ENCODE assay signal across 1 cellular context in the genomic region with DNA sequence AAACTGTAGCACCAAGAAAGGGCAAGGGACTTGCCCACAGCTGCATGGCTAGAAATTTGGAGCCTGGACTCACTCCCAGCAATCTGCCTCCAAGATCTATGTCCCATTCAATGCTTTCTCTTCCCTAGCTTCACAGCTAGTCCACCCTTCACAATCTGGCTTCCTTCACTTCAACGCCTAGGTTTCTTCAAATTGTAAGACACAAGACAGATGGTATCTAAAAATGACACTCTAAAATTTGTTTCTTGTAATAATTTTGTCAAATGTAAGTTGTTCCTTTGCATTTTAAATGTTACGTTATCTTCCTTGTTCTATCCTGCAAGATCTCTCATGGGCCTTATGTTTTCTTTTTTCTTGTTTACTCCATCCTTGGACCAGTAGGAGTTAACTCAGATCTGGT.
TF ChIP-seq lines count a peak whose summit lies in the region.

No MANE protein-coding gene starts in this region.

TF ChIP-seq in IMR-90, 13 proteins besides CTCF, POLR2A, EP300 and RAD21:
- TF ChIP-seq NFE2L2 (IDR thresholded peaks at IDR 0.05; ENCODE audit: low read depth, low read length) (no peak), MAFK (IDR thresholded peaks at IDR 0.05; ENCODE audit: low read depth, low read length) (no peak), BHLHE40 (IDR thresholded peaks at IDR 0.05; ENCODE audit: low read depth, low read length) (no peak), CHD1 (IDR thresholded peaks at IDR 0.05; ENCODE audit: low read depth, low read length) (no peak), RCOR1 (IDR thresholded peaks at IDR 0.05; ENCODE audit: insufficient replicate concordance, low read length) (no peak), MAZ (IDR thresholded peaks at IDR 0.05; ENCODE audit: borderline replicate concordance, low read depth, low read length) (no peak), FOS (IDR thresholded peaks at IDR 0.05; ENCODE audit: low read depth, low read length) (no peak), RFX5 (IDR thresholded peaks at IDR 0.05; ENCODE audit: low read depth, low read length) (no peak), CEBPB (IDR thresholded peaks at IDR 0.05; ENCODE audit: low read depth, low read length) (no peak), MXI1 (IDR thresholded peaks at IDR 0.05; ENCODE audit: borderline replicate concordance, low read depth, low read length) (no peak), SMC3 (IDR thresholded peaks at IDR 0.05; ENCODE audit: low read depth, low read length) (no peak)
- TF ChIP-seq, protein P1, sequence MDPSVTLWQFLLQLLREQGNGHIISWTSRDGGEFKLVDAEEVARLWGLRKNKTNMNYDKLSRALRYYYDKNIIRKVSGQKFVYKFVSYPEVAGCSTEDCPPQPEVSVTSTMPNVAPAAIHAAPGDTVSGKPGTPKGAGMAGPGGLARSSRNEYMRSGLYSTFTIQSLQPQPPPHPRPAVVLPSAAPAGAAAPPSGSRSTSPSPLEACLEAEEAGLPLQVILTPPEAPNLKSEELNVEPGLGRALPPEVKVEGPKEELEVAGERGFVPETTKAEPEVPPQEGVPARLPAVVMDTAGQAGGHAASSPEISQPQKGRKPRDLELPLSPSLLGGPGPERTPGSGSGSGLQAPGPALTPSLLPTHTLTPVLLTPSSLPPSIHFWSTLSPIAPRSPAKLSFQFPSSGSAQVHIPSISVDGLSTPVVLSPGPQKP (IDR thresholded peaks at IDR 0.05; ENCODE audit: borderline replicate concordance, low read depth, low read length), result no peak
- TF ChIP-seq, protein P2, sequence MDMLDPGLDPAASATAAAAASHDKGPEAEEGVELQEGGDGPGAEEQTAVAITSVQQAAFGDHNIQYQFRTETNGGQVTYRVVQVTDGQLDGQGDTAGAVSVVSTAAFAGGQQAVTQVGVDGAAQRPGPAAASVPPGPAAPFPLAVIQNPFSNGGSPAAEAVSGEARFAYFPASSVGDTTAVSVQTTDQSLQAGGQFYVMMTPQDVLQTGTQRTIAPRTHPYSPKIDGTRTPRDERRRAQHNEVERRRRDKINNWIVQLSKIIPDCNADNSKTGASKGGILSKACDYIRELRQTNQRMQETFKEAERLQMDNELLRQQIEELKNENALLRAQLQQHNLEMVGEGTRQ (IDR thresholded peaks at IDR 0.05; ENCODE audit: low read depth, low read length), result no peak
